16 cellular contexts compared by ENCODE assay signal in genomic region chr6:84524636-84525035, GRCh38.
"Had no signal": no experiment of that assay in that cellular context is flagged by ENCODE, and none has a peak within 500 bp of the region (broad histone marks: within the 10 kb centered on the region; RNA-seq: fewer than 3 reads in every experiment).

No MANE protein-coding gene starts in this region.

- DNase-seq: activated CD4-positive, alpha-beta T cell treated with anti-CD3 and anti-CD28 coated beads, Interleukin-2, amount 50 U/mL, for 48 hours; activated naive CD4-positive, alpha-beta T cell; activated naive CD8-positive, alpha-beta T cell treated with anti-CD3 and anti-CD28 coated beads for 36 hours; amniotic stem cell; dermis blood vessel endothelial cell; effector memory CD4-positive, alpha-beta T cell; foreskin melanocyte; head of caudate nucleus; lower lobe of right lung; posterior cingulate gyrus; retina; stimulated activated naive CD4-positive, alpha-beta T cell treated with Interleukin-2 at 50 U/mL for 16 hours; T1000; thyroid gland had no signal

- H3K27me3 ChIP-seq: cardiac muscle cell, thyroid gland had no signal

- H3K9me3 ChIP-seq: lower lobe of right lung, thyroid gland had no signal

- H3K36me3 ChIP-seq: cardiac muscle cell, lower lobe of right lung, thyroid gland had no signal

- H3K4me3 ChIP-seq: cardiac muscle cell, lower lobe of right lung, thyroid gland had no signal

- ATAC-seq: activated CD4-positive, CD25-positive, alpha-beta regulatory T cell treated with anti-CD3 and anti-CD28 coated beads, Interleukin-2, amount 50 U/mL, for 24 hours; lower lobe of right lung had no signal

- H3K27ac ChIP-seq: cardiac muscle cell, lower lobe of right lung, thyroid gland had no signal
